In genomic region chr10:3924344-3924743, GRCh38 we compare ENCODE assay signal across 10 cellular contexts.
DNase-seq lines count a peak whose midpoint lies in the region; ATAC-seq, FAIRE-seq and TF ChIP-seq lines count a peak whose summit lies in the region.
"Had no signal": no experiment of that assay in that cellular context is flagged by ENCODE, and none has a peak within 500 bp of the region (broad histone marks: within the 10 kb centered on the region; RNA-seq: fewer than 3 reads in every experiment).

No MANE protein-coding gene starts in this region.

- no peaks in the 10 kb centered on the region for H3K9me3 ChIP-seq in SJSA1 (replicated peaks)

- FAIRE-seq in H54 (lab: Jason Lieb, UNC): peak; percentile 76
- FAIRE-seq in GM12891 (lab: Jason Lieb, UNC): no peak
- FAIRE-seq: small intestine had no signal

- TF ChIP-seq POLR2A in H54 (IDR thresholded peaks at IDR 0.05; ENCODE audit: low read depth, low read length) (no peak), GM12891 (IDR thresholded peaks at IDR 0.05; ENCODE audit: low read depth, low read length) (no peak)

- no peak for TF ChIP-seq CTCF in retinal pigment epithelial cell (conservative IDR thresholded peaks at IDR 0.05; ENCODE audit: low read depth, low read length)

- no peaks in the 10 kb centered on the region for H3K36me3 ChIP-seq in SJSA1

- H3K27me3 ChIP-seq in SJSA1 (replicated peaks): no peaks in the 10 kb centered on the region

- H3K4me3 ChIP-seq in SJSA1 (no peak overlapping the region), retinal pigment epithelial cell (ENCODE audit: low read length) (no peak overlapping the region)

- H3K27ac ChIP-seq in SJSA1: no peak overlapping the region

- DNase-seq in H54 (ENCODE audit: insufficient read length, low spot score) (peak; percentile 42), SJSA1 (ENCODE audit: low read depth in 1 of 2, low spot score in 2 of 2) (peak; percentile 52 to 57), fibroblast of peridontal ligament (ENCODE audit: extremely low read depth) (peak; percentile 87), retinal pigment epithelial cell (ENCODE audit: low read depth) (peak; percentile 58), CD1c-positive myeloid dendritic cell (ENCODE audit: extremely low spot score) (no peak), DMS53 (lab: John Stamatoyannopoulos, UW) (no peak), GM12891 (ENCODE audit: insufficient read length, low spot score) (no peak)
- DNase-seq: H7, small intestine had no signal

- no peak for ATAC-seq in GM19452 (IDR thresholded peaks at IDR 0.05; ENCODE audit: unreplicated experiment)

- H3K4me1 ChIP-seq in SJSA1 (replicated peaks): peaks cover 9% of the 10 kb centered on the region

TF ChIP-seq in GM12891, 5 proteins besides CTCF, POLR2A, EP300 and RAD21:
- TF ChIP-seq PAX5 (IDR thresholded peaks at IDR 0.05; ENCODE audit: insufficient read depth, low read length, severe bottlenecking) (no peak), SPI1 (IDR thresholded peaks at IDR 0.05; ENCODE audit: low read depth, low read length) (no peak), POLR2AphosphoS5 (IDR thresholded peaks at IDR 0.05; ENCODE audit: low read depth, low read length) (no peak), TAF1 (IDR thresholded peaks at IDR 0.05; ENCODE audit: low read depth, low read length) (no peak), POU2F2 (IDR thresholded peaks at IDR 0.05; ENCODE audit: low read depth, low read length) (no peak)

Comparison
In these comparisons a context has a peak if more than half of its experiments do, and no peak if none do; other contexts are left out.
1. DNase-seq: peak in H54 (single experiment), SJSA1 (2 of 2), fibroblast of peridontal ligament (single experiment) and retinal pigment epithelial cell (single experiment); none in CD1c-positive myeloid dendritic cell (single experiment), DMS53 (single experiment) and GM12891 (single experiment).